8 cellular contexts compared by ENCODE assay signal in genomic region chr5:61332891-61333350, GRCh38. TPM values are rescaled to one million over a fixed set of nuclear protein-coding genes. Genes with fewer than 3 reads are reported as not detected.
DNase-seq lines count a peak whose midpoint lies in the region; ATAC-seq and TF ChIP-seq lines count a peak whose summit lies in the region.

No MANE protein-coding gene starts in this region.

- ATAC-seq in left lobe of liver (peak; percentile 2), HG03135 (IDR thresholded peaks at IDR 0.05; ENCODE audit: unreplicated experiment) (no peak)

- peak; percentile 73 for DNase-seq in activated effector memory CD4-positive, alpha-beta T cell treated with anti-CD3 and anti-CD28 coated beads, Interleukin-2, amount 50 U/mL, for 16 hours
- no peak for DNase-seq in activated effector memory CD4-positive, alpha-beta T cell treated with Interleukin-2 at 50 U/mL for 16 hours
- DNase-seq in T1000 (lab: John Stamatoyannopoulos, UW), result peak; percentile 22
- DNase-seq in choroid plexus epithelial cell (ENCODE audit: low read depth), result peak; percentile 74
- DNase-seq in left lobe of liver (ENCODE audit: low spot score), result peak; percentile 65
- peak in 2 of 3 experiments; percentile 7 to 11 for DNase-seq in stimulated activated CD4-positive, alpha-beta T cell treated with anti-CD3 and anti-CD28 coated beads, TNF-alpha, amount 100 ng/mL, for 4 hours (ENCODE audit: low read depth in 3 of 3)
- DNase-seq in A172 (ENCODE audit: low spot score), result no peak

- H3K4me3 ChIP-seq in choroid plexus epithelial cell (ENCODE audit: low read depth, low read length), result peak overlapping the region; percentile 90

- TF ChIP-seq CTCF in choroid plexus epithelial cell (conservative IDR thresholded peaks at IDR 0.05; ENCODE audit: low read depth, low read length), result no peak

RNA-seq across cellular contexts. Expression of gene ZSWIM6, which starts 0.9 kb away (rescaled TPM):
- total RNA-seq in left lobe of liver, result 2.9 TPM
- total RNA-seq in A172 (2014; rRNA removed; shearing (Covaris generic)), result 5.6 and 5.9 TPM in 2 replicates

Comparison
In these comparisons a context has a peak if more than half of its experiments do, and no peak if none do; other contexts are left out.
1. DNase-seq: peak in activated effector memory CD4-positive, alpha-beta T cell treated with anti-CD3 and anti-CD28 coated beads, Interleukin-2, amount 50 U/mL, for 16 hours (single experiment), T1000 (single experiment), choroid plexus epithelial cell (single experiment), left lobe of liver (single experiment) and stimulated activated CD4-positive, alpha-beta T cell treated with anti-CD3 and anti-CD28 coated beads, TNF-alpha, amount 100 ng/mL, for 4 hours (2 of 3); none in activated effector memory CD4-positive, alpha-beta T cell treated with Interleukin-2 at 50 U/mL for 16 hours (single experiment) and A172 (single experiment).